In genomic region chr18:72181241-72181764, GRCh38 we compare ENCODE assay signal across 10 cellular contexts.
DNase-seq lines count a peak whose midpoint lies in the region; ATAC-seq lines count a peak whose summit lies in the region.
"Had no signal": no experiment of that assay in that cellular context is flagged by ENCODE, and none has a peak within 500 bp of the region (broad histone marks: within the 10 kb centered on the region; RNA-seq: fewer than 3 reads in every experiment).

No MANE protein-coding gene starts in this region.

- ATAC-seq in GM21529 (IDR thresholded peaks at IDR 0.05; ENCODE audit: unreplicated experiment), result peak; percentile 91
- ATAC-seq in HG03354 (IDR thresholded peaks at IDR 0.05; ENCODE audit: poor library complexity, severe bottlenecking, unreplicated experiment), result peak; percentile 84

- DNase-seq in activated CD4-positive, alpha-beta T cell treated with anti-CD3 and anti-CD28 coated beads for 48 hours, result peak; percentile 2
- no peak for DNase-seq in activated CD4-positive, alpha-beta T cell treated with anti-CD3 and anti-CD28 coated beads for 1 hour
- peak; percentile 73 for DNase-seq in kidney tubule cell (ENCODE audit: low spot score)
- DNase-seq in NCI-H1417 (lab: John Stamatoyannopoulos, UW), result no peak
- DNase-seq in NCI-H2227 (lab: John Stamatoyannopoulos, UW; ENCODE audit: unreplicated experiment), result no peak
- no peak for DNase-seq in DMS 273 treated with DMSO at 0.1 percent for 48 hours (lab: John Stamatoyannopoulos, UW)
- DNase-seq: activated CD4-positive, alpha-beta T cell treated with anti-CD3 and anti-CD28 coated beads, Interleukin-2, amount 10 ng/mL, durations not matched to agents 7 days and 5 days; NCI-H1105 had no signal

Comparison
In these comparisons a context has a peak if more than half of its experiments do, and no peak if none do; other contexts are left out.
1. DNase-seq: peak in activated CD4-positive, alpha-beta T cell treated with anti-CD3 and anti-CD28 coated beads for 48 hours (single experiment) and kidney tubule cell (single experiment); none in activated CD4-positive, alpha-beta T cell treated with anti-CD3 and anti-CD28 coated beads for 1 hour (single experiment), NCI-H1417 (0 of 3), NCI-H2227 (single experiment) and DMS 273 treated with DMSO at 0.1 percent for 48 hours (single experiment).